1 cellular context compared by ENCODE assay signal in the genomic region with DNA sequence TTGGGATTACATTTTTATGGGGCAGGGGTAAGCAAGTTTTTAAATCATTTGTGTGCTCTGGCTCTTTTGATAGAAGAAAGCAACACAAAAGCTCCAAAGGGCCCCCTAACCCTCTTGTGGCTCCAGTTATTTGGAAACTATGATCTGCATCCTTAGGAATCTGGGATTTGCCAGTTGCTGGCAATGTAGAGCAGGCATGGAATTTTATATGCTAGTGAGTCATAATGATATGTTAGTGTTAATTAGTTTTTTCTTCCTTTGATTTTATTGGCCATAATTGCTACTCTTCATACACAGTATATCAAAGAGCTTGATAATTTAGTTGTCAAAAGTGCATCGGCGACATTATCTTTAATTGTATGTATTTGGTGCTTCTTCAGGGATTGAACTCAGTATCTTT.
TF ChIP-seq lines count a peak whose summit lies in the region.

No MANE protein-coding gene starts in this region.

TF ChIP-seq in HEK293T, 16 proteins besides CTCF, POLR2A, EP300 and RAD21 (continued from another document):
- no peak for TF ChIP-seq ARNT (IDR thresholded peaks at IDR 0.05)
- no peak for TF ChIP-seq L3MBTL2 (conservative IDR thresholded peaks at IDR 0.05)
- TF ChIP-seq BHLHE40 (IDR thresholded peaks at IDR 0.05; ENCODE audit: borderline replicate concordance): no peak
- TF ChIP-seq FOXK2 (IDR thresholded peaks at IDR 0.05): no peak
- no peak for TF ChIP-seq TARDBP (IDR thresholded peaks at IDR 0.05)
- no peak for TF ChIP-seq ELF4 (IDR thresholded peaks at IDR 0.05)
TF ChIP-seq in HEK293T: peak in this region for 0.
